Comparison of ENCODE assay signal across 16 cellular contexts in genomic region chr2:10277293-10278028, GRCh38. TPM values are rescaled to one million over a fixed set of nuclear protein-coding genes. Genes with fewer than 3 reads are reported as not detected.
DNase-seq lines count a peak whose midpoint lies in the region; ATAC-seq and TF ChIP-seq lines count a peak whose summit lies in the region.
"Had no signal": no experiment of that assay in that cellular context is flagged by ENCODE, and none has a peak within 500 bp of the region (broad histone marks: within the 10 kb centered on the region; RNA-seq: fewer than 3 reads in every experiment).

No MANE protein-coding gene starts in this region.

- no peak overlapping the region for H3K4me3 Mint-ChIP-seq in osteocyte (ENCODE audit: unreplicated experiment)
- H3K4me3 Mint-ChIP-seq: activated CD4-positive, alpha-beta T cell treated with anti-CD3 and anti-CD28 coated beads, Interleukin-2, amount 10 ng/mL, durations not matched to agents 7 days and 5 days; brain had no signal

- H3K4me1 Mint-ChIP-seq in osteocyte (ENCODE audit: unreplicated experiment): peaks cover 26% of the 10 kb centered on the region

- intact Hi-C loops in Right ventricle myocardium superior (cut with DNase I): no loop called here
- intact Hi-C loops in left ventricle myocardium superior (cut with micrococcal nuclease): no loop called here
- intact Hi-C loops in uterus (cut with DNase I; ENCODE audit: low total_unique reads): no loop called here

- no peaks in the 10 kb centered on the region for H3K36me3 Mint-ChIP-seq in osteocyte (ENCODE audit: unreplicated experiment)
- H3K36me3 Mint-ChIP-seq: brain had no signal

- no peaks in the 10 kb centered on the region for H3K9me3 Mint-ChIP-seq in osteocyte (ENCODE audit: unreplicated experiment)
- H3K9me3 Mint-ChIP-seq: activated CD4-positive, alpha-beta T cell treated with anti-CD3 and anti-CD28 coated beads, Interleukin-2, amount 10 ng/mL, durations not matched to agents 7 days and 5 days had no signal

- no peaks in the 10 kb centered on the region for H3K36me3 ChIP-seq in uterus

- DNase-seq in Right ventricle myocardium superior (peak; percentile 32), left ventricle myocardium superior (no peak), fibroblast of pulmonary artery (ENCODE audit: low read depth) (peak; percentile 6), osteocyte (ENCODE audit: extremely low spot score, unreplicated experiment) (no peak), uterus (no peak), midbrain (lab: John Stamatoyannopoulos, UW) (no peak), NCI-H526 treated with DMSO at 0.1 percent for 48 hours (lab: John Stamatoyannopoulos, UW) (no peak)
- DNase-seq: activated CD4-positive, alpha-beta T cell treated with anti-CD3 and anti-CD28 coated beads, Interleukin-2, amount 10 ng/mL, durations not matched to agents 7 days and 5 days; activated effector memory CD4-positive, alpha-beta T cell treated with Interleukin-2 at 50 U/mL for 16 hours; effector CD8-positive, alpha-beta T cell; mesendoderm; NCI-H1048; NCI-H2171 treated with DMSO at 0.1 percent for 48 hours; T-helper 9 cell had no signal

- peak overlapping the region; percentile 62 to 84 for H3K27ac ChIP-seq in uterus

- TF ChIP-seq CTCF in fibroblast of pulmonary artery (IDR thresholded peaks at IDR 0.05; ENCODE audit: low read length, missing control alignments): no peak
- TF ChIP-seq CTCF in osteocyte (IDR thresholded peaks at IDR 0.05): no peak
- no peak for TF ChIP-seq CTCF in uterus (IDR thresholded peaks at IDR 0.05)

- no peaks in the 10 kb centered on the region for H3K27me3 ChIP-seq in uterus

- H3K27ac Mint-ChIP-seq in osteocyte (ENCODE audit: unreplicated experiment): peak overlapping the region; percentile 70
- H3K27ac Mint-ChIP-seq: activated CD4-positive, alpha-beta T cell treated with anti-CD3 and anti-CD28 coated beads, Interleukin-2, amount 10 ng/mL, durations not matched to agents 7 days and 5 days had no signal

- TF ChIP-seq POLR2A in uterus (IDR thresholded peaks at IDR 0.05): no peak

- H3K27me3 Mint-ChIP-seq in osteocyte (ENCODE audit: unreplicated experiment): no peaks in the 10 kb centered on the region

- no peaks in the 10 kb centered on the region for H3K9me3 ChIP-seq in uterus

- H3K4me1 ChIP-seq in uterus: no peaks in the 10 kb centered on the region

- H3K4me3 ChIP-seq in fibroblast of pulmonary artery (replicated peaks; ENCODE audit: low read depth, low read length) (no peak overlapping the region), uterus (no peak overlapping the region)

- no peak for ATAC-seq in Right ventricle myocardium superior (ENCODE audit: poor library complexity)
- ATAC-seq in left ventricle myocardium superior: no peak
- no peak for ATAC-seq in HG03342 (IDR thresholded peaks at IDR 0.05; ENCODE audit: unreplicated experiment)

RNA-seq across cellular contexts. Expression of gene HPCAL1, which starts 25.2 kb away (rescaled TPM):
- total RNA-seq in Right ventricle myocardium superior: 34.3 TPM
- 40.5 TPM for total RNA-seq in left ventricle myocardium superior
- total RNA-seq in osteocyte: 56.8 and 57.8 TPM in 2 replicates
- total RNA-seq in uterus: 100 to 1,000 TPM in 1 of 4 donors, 10 to 100 TPM in 3; 11.1 to 122 (median 48.9) TPM

Comparison
In these comparisons a context has a peak if more than half of its experiments do, and no peak if none do; other contexts are left out.
1. DNase-seq: peak in Right ventricle myocardium superior (single experiment) and fibroblast of pulmonary artery (single experiment); none in left ventricle myocardium superior (single experiment), osteocyte (single experiment), uterus (0 of 2), midbrain (single experiment) and NCI-H526 treated with DMSO at 0.1 percent for 48 hours (single experiment).